1 cellular context compared by ENCODE assay signal in the genomic region with DNA sequence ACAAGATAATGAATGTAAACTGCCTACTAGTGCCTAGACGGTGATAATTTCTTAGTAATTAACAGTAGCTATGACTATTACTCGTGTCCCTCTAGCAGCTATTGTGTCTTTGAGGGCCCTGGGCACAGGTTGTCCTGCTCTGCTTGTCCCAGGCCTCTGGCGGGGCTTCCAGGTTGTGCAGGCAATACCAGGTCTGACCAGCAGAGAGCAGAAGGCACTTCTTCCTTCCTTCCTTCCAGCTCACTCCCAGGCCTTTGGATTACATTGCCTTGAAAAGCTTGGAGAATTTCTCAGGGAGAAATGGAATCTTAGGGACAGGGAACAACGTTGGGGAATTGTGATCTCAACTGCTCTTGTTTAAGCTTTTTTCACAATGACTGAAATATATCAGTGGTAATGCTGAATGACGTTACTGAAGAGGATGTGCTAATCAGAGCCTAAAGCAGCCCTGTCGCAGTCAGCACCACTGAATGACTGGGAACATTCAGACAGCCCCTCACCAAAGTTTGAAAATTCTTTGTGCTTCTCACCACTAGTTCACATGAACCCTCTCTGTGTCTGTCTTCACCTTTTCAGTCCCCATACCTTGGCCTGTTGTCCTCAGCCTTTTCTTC.
TF ChIP-seq lines count a peak whose summit lies in the region.

No MANE protein-coding gene starts in this region.

TF ChIP-seq in K562, 482 proteins besides CTCF, POLR2A, EP300 and RAD21:
- TF ChIP-seq SRSF1 (IDR thresholded peaks at IDR 0.05; ENCODE audit: low read depth, low read length): no peak
- peak; percentile 45; the same call in 1 of the 2 replicates for TF ChIP-seq SMC3 (conservative IDR thresholded peaks at IDR 0.05; ENCODE audit: insufficient read depth, low read depth, low read length)
- TF ChIP-seq SPI1 (IDR thresholded peaks at IDR 0.05; ENCODE audit: borderline replicate concordance, low read depth, low read length): peak; percentile 18; the same call in 1 of the 2 replicates
- TF ChIP-seq BRCA1 (IDR thresholded peaks at IDR 0.05): no peak
- no peak for TF ChIP-seq BRCA1 (CRISPR knock-in tag; IDR thresholded peaks at IDR 0.05)
